ENCODE assay signal across 18 cellular contexts in genomic region chr7:151802469-151802846, GRCh38.
DNase-seq lines count a peak whose midpoint lies in the region; ATAC-seq and TF ChIP-seq lines count a peak whose summit lies in the region.
"Had no signal": no experiment of that assay in that cellular context is flagged by ENCODE, and none has a peak within 500 bp of the region (broad histone marks: within the 10 kb centered on the region; RNA-seq: fewer than 3 reads in every experiment).

No MANE protein-coding gene starts in this region.

- H3K27me3 ChIP-seq in duodenal mucosa (ENCODE audit: control insufficient read depth in 1 of 2, insufficient read depth in 2 of 2, low read length in 2 of 2) = no peaks in the 10 kb centered on the region
- no peaks in the 10 kb centered on the region for H3K27me3 ChIP-seq in right lobe of liver
- no peaks in the 10 kb centered on the region for H3K27me3 ChIP-seq in spleen (replicated peaks in 1 of 7)
- H3K27me3 ChIP-seq in WERI-Rb-1 (ENCODE audit: insufficient read depth, low read depth, severe bottlenecking) = no peaks in the 10 kb centered on the region

- peak; percentile 52 to 80 (median 76) for ATAC-seq in right lobe of liver

- H3K4me1 ChIP-seq in HEK293 (ENCODE audit: control insufficient read depth, insufficient read depth, low read length) = no peaks in the 10 kb centered on the region
- H3K4me1 ChIP-seq in duodenal mucosa (ENCODE audit: control insufficient read depth in 1 of 2, insufficient read depth in 2 of 2, low read length in 2 of 2) = peaks cover 34 to 36% of the 10 kb centered on the region in 2 donors
- peaks cover 0 to 62% (median 18%) of the 10 kb centered on the region in 4 donors for H3K4me1 ChIP-seq in right lobe of liver
- H3K4me1 ChIP-seq in spleen = peaks cover 0 to 28% (median 6%) of the 10 kb centered on the region in 6 donors

- no peaks in the 10 kb centered on the region for H3K9me3 ChIP-seq in HEK293 (ENCODE audit: control insufficient read depth, insufficient read depth, low read depth, low read length)
- no peaks in the 10 kb centered on the region for H3K9me3 ChIP-seq in duodenal mucosa (ENCODE audit: control insufficient read depth in 1 of 2, low read length in 2 of 2)
- no peaks in the 10 kb centered on the region for H3K9me3 ChIP-seq in right lobe of liver
- H3K9me3 ChIP-seq in spleen = no peaks in the 10 kb centered on the region
- no peaks in the 10 kb centered on the region for H3K9me3 ChIP-seq in WERI-Rb-1 (ENCODE audit: severe bottlenecking)
- H3K9me3 ChIP-seq: SJSA1 had no signal

- POLR2A ChIA-PET in HEK293 (lab: Yijun Ruan, JAX) = no interaction called here

- H3K36me3 ChIP-seq in HEK293 (ENCODE audit: control insufficient read depth in 2 of 2, insufficient read depth in 1 of 2, low read length in 2 of 2) = no peaks in the 10 kb centered on the region
- H3K36me3 ChIP-seq in duodenal mucosa (ENCODE audit: control insufficient read depth in 1 of 2, insufficient read depth in 2 of 2, low read length in 2 of 2) = no peaks in the 10 kb centered on the region
- no peaks in the 10 kb centered on the region for H3K36me3 ChIP-seq in right lobe of liver
- peaks cover 0 to 8% (median 0%) of the 10 kb centered on the region in 6 donors for H3K36me3 ChIP-seq in spleen
- no peaks in the 10 kb centered on the region for H3K36me3 ChIP-seq in WERI-Rb-1
- H3K36me3 ChIP-seq: SJSA1 had no signal

- intact Hi-C loops in right lobe of liver (cut with DNase I) (no loop called here), spleen (cut with DNase I; ENCODE audit: low total_unique reads) (no loop called here)

- no peak overlapping the region for H3K27ac ChIP-seq in HEK293 (ENCODE audit: extremely low read depth, low read depth, low read length)
- H3K27ac ChIP-seq in duodenal mucosa (ENCODE audit: low read depth, low read length) = peak overlapping the region; percentile 40
- H3K27ac ChIP-seq in right lobe of liver = peak overlapping the region; percentile 85 to 98 (median 94)
- H3K27ac ChIP-seq in spleen = no peak overlapping the region
- no peak overlapping the region for H3K27ac ChIP-seq in WERI-Rb-1
- H3K27ac ChIP-seq: C4-2B, KMS-11, SJSA1 had no signal

- CTCF ChIA-PET in HEK293 (lab: Yijun Ruan, JAX) = no interaction called here

- WGBS in right lobe of liver (ENCODE audit: insufficient coverage, low coverage, low lambda C conversion rate, missing lambda C conversion rate) = 22% methylated on average over 4 of the region's 5 CpGs
- WGBS in spleen, 5 donors = 83 to 92% (median 88%) methylated on average over 5 of the region's 5 CpGs

- no peak for TF ChIP-seq CTCF in HEK293 (tag by site-specific recombination; IDR thresholded peaks at IDR 0.05)
- no peak for TF ChIP-seq CTCF in right lobe of liver (IDR thresholded peaks at IDR 0.05)
- no peak for TF ChIP-seq CTCF in spleen (IDR thresholded peaks at IDR 0.05 in 8 of 11, conservative IDR thresholded peaks at IDR 0.05 in 3 of 11)
- no peak for TF ChIP-seq CTCF in WERI-Rb-1 (IDR thresholded peaks at IDR 0.05; ENCODE audit: low read depth, low read length)

- peak overlapping the region; percentile 7 to 20 for H3K9ac ChIP-seq in duodenal mucosa (ENCODE audit: low read depth in 1 of 2, low read length in 2 of 2)
- H3K9ac ChIP-seq: KMS-11 had no signal

- TF ChIP-seq POLR2A in right lobe of liver (IDR thresholded peaks at IDR 0.05) (peak; percentile 37), spleen (IDR thresholded peaks at IDR 0.05) (no peak)

- H3K4me3 ChIP-seq in HEK293 (ENCODE audit: low read depth, low read length) = no peak overlapping the region
- peak overlapping the region in 1 of 2 donors; percentile 33 for H3K4me3 ChIP-seq in duodenal mucosa (ENCODE audit: low read depth in 1 of 2, low read length in 2 of 2)
- H3K4me3 ChIP-seq in right lobe of liver = no peak overlapping the region
- H3K4me3 ChIP-seq in spleen = no peak overlapping the region
- no peak overlapping the region for H3K4me3 ChIP-seq in WERI-Rb-1 (ENCODE audit: low read depth, low read length)
- H3K4me3 ChIP-seq: SJSA1 had no signal

- peak in 2 of 3 donors; percentile 76 to 83 for DNase-seq in right lobe of liver
- peak; percentile 43 for DNase-seq in spleen
- no peak for DNase-seq in islet precursor cell
- no peak for DNase-seq in WERI-Rb-1
- no peak for DNase-seq in stimulated activated CD4-positive, alpha-beta T cell treated with anti-CD3 and anti-CD28 coated beads, Interleukin-4, amount 100 ng/mL, for 24 hours
- DNase-seq: DMS79, IMR-90, NCI-H1092 treated with DMSO at 0.1 percent for 48 hours, NCI-H146, NCI-H2029, NCI-H2227 treated with DMSO at 0.1 percent for 48 hours, NCI-H510A, NCI-H748 treated with DMSO at 0.1 percent for 48 hours had no signal

TF ChIP-seq in HEK293, 187 proteins besides CTCF, POLR2A, EP300 and RAD21:
- TF ChIP-seq ATF2 (tag by site-specific recombination; IDR thresholded peaks at IDR 0.05; ENCODE audit: low read depth) = no peak
- no peak for TF ChIP-seq ZNF624 (tag by site-specific recombination; IDR thresholded peaks at IDR 0.05)
- 0 out of 2 replicates have a peak, but pooled peaks have one; percentile 24 for TF ChIP-seq SCRT2 (tag by site-specific recombination; IDR thresholded peaks at IDR 0.05)

Comparison
In these comparisons a context has a peak if more than half of its experiments do, and no peak if none do; other contexts are left out.
1. H3K27ac ChIP-seq: peak in duodenal mucosa (single experiment) and right lobe of liver (3 of 3); none in HEK293 (single experiment), spleen (0 of 8) and WERI-Rb-1 (single experiment).
2. DNase-seq: peak in right lobe of liver (2 of 3) and spleen (single experiment); none in islet precursor cell (single experiment), WERI-Rb-1 (single experiment) and stimulated activated CD4-positive, alpha-beta T cell treated with anti-CD3 and anti-CD28 coated beads, Interleukin-4, amount 100 ng/mL, for 24 hours (single experiment).